ENCODE assay signal across 25 cellular contexts in genomic region chr9:99124534-99124933, GRCh38.
"Had no signal": no experiment of that assay in that cellular context is flagged by ENCODE, and none has a peak within 500 bp of the region (broad histone marks: within the 10 kb centered on the region; RNA-seq: fewer than 3 reads in every experiment).

No MANE protein-coding gene starts in this region.

- DNase-seq: activated CD4-positive, alpha-beta T cell treated with anti-CD3 and anti-CD28 coated beads for 1 hour; activated CD4-positive, alpha-beta T cell treated with anti-CD3 and anti-CD28 coated beads, Interleukin-2, amount 10 ng/mL, durations not matched to agents 24 days and 14 days; activated CD4-positive, alpha-beta T cell treated with anti-CD3 and anti-CD28 coated beads, Interleukin-2, amount 50 U/mL, for 48 hours; activated CD8-positive, alpha-beta memory T cell treated with anti-CD3 and anti-CD28 coated beads, Interleukin-2, amount 10 ng/mL, durations not matched to agents 7 days and 5 days; activated gamma-delta T cell; activated naive CD4-positive, alpha-beta T cell treated with anti-CD3 and anti-CD28 coated beads for 36 hours; activated T-cell treated with anti-CD3 and anti-CD28 coated beads, Interleukin-2, amount 50 U/mL, for 24 hours; adrenal gland; aorta; body of pancreas; central memory CD4-positive, alpha-beta T cell; MG63; MV-4-11; NCI-H1092 treated with DMSO at 0.1 percent for 48 hours; NCI-H1436; NCI-H1694 treated with DMSO at 0.1 percent for 48 hours; NCI-H2029 treated with DMSO at 0.1 percent for 48 hours; NCI-H446; NCI-H524; PC-9; SHP77 treated with DMSO at 0.1 percent for 48 hours had no signal

- H3K27me3 ChIP-seq: adrenal gland, body of pancreas, MG63 had no signal

- H3K9me3 ChIP-seq: adrenal gland, body of pancreas, MG63 had no signal

- H2AFZ ChIP-seq: PC-9 had no signal

- H3K27ac Mint-ChIP-seq: activated CD4-positive, alpha-beta T cell treated with anti-CD3 and anti-CD28 coated beads, Interleukin-2, amount 10 ng/mL, durations not matched to agents 24 days and 14 days; activated CD8-positive, alpha-beta memory T cell treated with anti-CD3 and anti-CD28 coated beads, Interleukin-2, amount 10 ng/mL, durations not matched to agents 7 days and 5 days; activated naive CD4-positive, alpha-beta T cell treated with anti-CD3 and anti-CD28 coated beads for 36 hours; activated T-cell treated with anti-CD3 and anti-CD28 coated beads, Interleukin-2, amount 50 U/mL, for 24 hours; activated T-helper 17 cell treated with anti-CD3 and anti-CD28 coated beads, Interleukin-2, amount 50 U/mL, for 72 hours; T-helper 1 cell treated with Interleukin-12 subunit alpha and Interleukin-12 subunit beta and Interleukin-4 antibody, amounts not matched to agents 30 μg/mL and 1 μg/mL, for 36 hours; WTC11 had no signal

- H3K36me3 ChIP-seq: adrenal gland had no signal

- H3K9me3 Mint-ChIP-seq: activated naive CD4-positive, alpha-beta T cell treated with anti-CD3 and anti-CD28 coated beads for 36 hours; activated T-cell treated with anti-CD3 and anti-CD28 coated beads, Interleukin-2, amount 50 U/mL, for 24 hours; activated T-helper 17 cell treated with anti-CD3 and anti-CD28 coated beads, Interleukin-2, amount 50 U/mL, for 72 hours; T-helper 1 cell treated with Interleukin-12 subunit alpha and Interleukin-12 subunit beta and Interleukin-4 antibody, amounts not matched to agents 30 μg/mL and 1 μg/mL, for 36 hours had no signal

- H3K4me3 ChIP-seq: adrenal gland, body of pancreas, MG63, PC-9 had no signal

- H3K4me2 ChIP-seq: PC-9 had no signal

- H3K27me3 Mint-ChIP-seq: activated CD4-positive, alpha-beta T cell treated with anti-CD3 and anti-CD28 coated beads, Interleukin-2, amount 10 ng/mL, durations not matched to agents 24 days and 14 days; activated CD8-positive, alpha-beta memory T cell treated with anti-CD3 and anti-CD28 coated beads, Interleukin-2, amount 10 ng/mL, durations not matched to agents 7 days and 5 days; activated naive CD8-positive, alpha-beta T cell; activated T-cell treated with anti-CD3 and anti-CD28 coated beads, Interleukin-2, amount 50 U/mL, for 24 hours; activated T-helper 17 cell treated with anti-CD3 and anti-CD28 coated beads, Interleukin-2, amount 50 U/mL, for 72 hours had no signal

- ATAC-seq: activated CD8-positive, alpha-beta memory T cell treated with anti-CD3 and anti-CD28 coated beads, Interleukin-2, amount 10 ng/mL, durations not matched to agents 7 days and 5 days; activated T-helper 17 cell treated with anti-CD3 and anti-CD28 coated beads, Interleukin-2, amount 50 U/mL, for 72 hours; body of pancreas; WTC11 had no signal

- H3K27ac ChIP-seq: adrenal gland, body of pancreas, PC-9 had no signal

- H3K4me3 Mint-ChIP-seq: activated CD4-positive, alpha-beta T cell treated with anti-CD3 and anti-CD28 coated beads, Interleukin-2, amount 10 ng/mL, durations not matched to agents 24 days and 14 days; activated CD8-positive, alpha-beta memory T cell treated with anti-CD3 and anti-CD28 coated beads, Interleukin-2, amount 10 ng/mL, durations not matched to agents 7 days and 5 days; activated naive CD4-positive, alpha-beta T cell treated with anti-CD3 and anti-CD28 coated beads for 36 hours; activated naive CD8-positive, alpha-beta T cell; activated T-cell treated with anti-CD3 and anti-CD28 coated beads, Interleukin-2, amount 50 U/mL, for 24 hours; activated T-helper 17 cell treated with anti-CD3 and anti-CD28 coated beads, Interleukin-2, amount 50 U/mL, for 72 hours; T-helper 1 cell treated with Interleukin-12 subunit alpha and Interleukin-12 subunit beta and Interleukin-4 antibody, amounts not matched to agents 30 μg/mL and 1 μg/mL, for 36 hours; WTC11 had no signal

- H3K36me3 Mint-ChIP-seq: activated naive CD8-positive, alpha-beta T cell had no signal
